ENCODE assay signal across 8 cellular contexts in genomic region chr6:85594197-85594930, GRCh38. TPM values are rescaled to one million over a fixed set of nuclear protein-coding genes. Genes with fewer than 3 reads are reported as not detected.
A peak's percentile ranks its signal among the peaks of the same experiment; 100 is the strongest.
DNase-seq lines count a peak whose midpoint lies in the region; ATAC-seq and TF ChIP-seq lines count a peak whose summit lies in the region.

No MANE protein-coding gene starts in this region.

- DNase-seq in DMS53 treated with DMSO at 0.1 percent for 48 hours (lab: John Stamatoyannopoulos, UW; ENCODE audit: unreplicated experiment) (peak; percentile 21), T-helper 9 cell (peak; percentile 38), naive B cell (no peak), tibial nerve (ENCODE audit: low spot score in 2 of 2) (no peak), AG08395 (ENCODE audit: low spot score) (no peak)

- H3K27ac Mint-ChIP-seq in IgD-negative memory B cell (peak overlapping the region; percentile 93 to 98 (median 97)), naive B cell (peak overlapping the region; percentile 90 to 100 (median 98))

- H3K27ac ChIP-seq in ectodermal cell (ENCODE audit: insufficient read depth, low read depth, low read length, poor library complexity, severe bottlenecking): peak overlapping the region; percentile 58
- peak overlapping the region; percentile 80 to 98 (median 92) for H3K27ac ChIP-seq in tibial nerve

- H3K4me3 ChIP-seq in ectodermal cell (ENCODE audit: insufficient read depth, low read depth, low read length) (peak overlapping the region; percentile 70), tibial nerve (peak overlapping the region; percentile 73 to 96 (median 78))

- H3K4me1 Mint-ChIP-seq in IgD-negative memory B cell: peaks cover 23 to 36% (median 28%) of the 10 kb centered on the region in 3 donors
- peaks cover 31 to 40% (median 40%) of the 10 kb centered on the region in 3 donors for H3K4me1 Mint-ChIP-seq in naive B cell

- no peak for TF ChIP-seq POLR2A in tibial nerve (IDR thresholded peaks at IDR 0.05)

- H3K27me3 ChIP-seq in ectodermal cell (ENCODE audit: control insufficient read depth, insufficient read depth, low read length, poor library complexity, severe bottlenecking) (peaks cover 34% of the 10 kb centered on the region), tibial nerve (no peaks in the 10 kb centered on the region)

- H3K9me3 ChIP-seq in ectodermal cell (ENCODE audit: control insufficient read depth, low read length): no peaks in the 10 kb centered on the region
- no peaks in the 10 kb centered on the region for H3K9me3 ChIP-seq in tibial nerve

- no peak for TF ChIP-seq EP300 in tibial nerve (IDR thresholded peaks at IDR 0.05)

- H3K9me3 Mint-ChIP-seq in IgD-negative memory B cell (no peaks in the 10 kb centered on the region), naive B cell (no peaks in the 10 kb centered on the region)

- no peak for TF ChIP-seq CTCF in tibial nerve (IDR thresholded peaks at IDR 0.05)

- H3K4me1 ChIP-seq in ectodermal cell (ENCODE audit: control insufficient read depth, insufficient read depth, low read length) (no peaks in the 10 kb centered on the region), tibial nerve (peaks cover 5 to 25% (median 13%) of the 10 kb centered on the region in 4 donors)

- H3K27me3 Mint-ChIP-seq in IgD-negative memory B cell: no peaks in the 10 kb centered on the region
- H3K27me3 Mint-ChIP-seq in naive B cell: no peaks in the 10 kb centered on the region

- WGBS in ectodermal cell, 2 experiments: 3 to 4% methylated on average over 32 to 33 of the region's 35 CpGs
- 0 to 1% methylated on average over 33 to 35 of the region's 35 CpGs for WGBS in tibial nerve, 2 donors

- H3K36me3 Mint-ChIP-seq in IgD-negative memory B cell (peaks cover 8% of the 10 kb centered on the region), naive B cell (peaks cover 0 to 6% of the 10 kb centered on the region in 2 donors)

- H3K4me3 Mint-ChIP-seq in IgD-negative memory B cell (peak overlapping the region; percentile 94 to 98 (median 98)), naive B cell (peak overlapping the region; percentile 92 to 99 (median 98))

- ATAC-seq in GM21528 (IDR thresholded peaks at IDR 0.05; ENCODE audit: low FRiP score, unreplicated experiment): peak; percentile 18
- ATAC-seq in naive B cell (ENCODE audit: low read depth in 2 of 2): peak; percentile 9 to 13

- no peaks in the 10 kb centered on the region for H3K36me3 ChIP-seq in ectodermal cell (ENCODE audit: control insufficient read depth, insufficient read depth, low read length)
- H3K36me3 ChIP-seq in tibial nerve: no peaks in the 10 kb centered on the region

RNA-seq across cellular contexts. Expression of gene SNX14, which starts 0.7 kb away (rescaled TPM):
- polyA plus RNA-seq in IgD-negative memory B cell (32.8 TPM), naive B cell (ENCODE audit: low read depth in 6 of 6) (10 to 100 TPM; 39.1 to 50.8 (median 45.7) TPM)
- polyA plus RNA-seq in ectodermal cell (2013, experiment 1 of 4): 38.1 TPM
- polyA plus RNA-seq in ectodermal cell (2013, experiment 2 of 4): 47.6 TPM
- polyA plus RNA-seq in ectodermal cell (2013, experiment 3 of 4): 40.0 TPM
- polyA plus RNA-seq in ectodermal cell (2013, experiment 4 of 4): 41.1 TPM
- 10 to 100 TPM; 50.8 to 97.3 (median 76.9) TPM for total RNA-seq in tibial nerve

RNA-seq across cellular contexts. Expression of gene SYNCRIP, which starts 48.3 kb away (rescaled TPM):
- polyA plus RNA-seq in IgD-negative memory B cell: 69.4 TPM
- 178 TPM for polyA plus RNA-seq in ectodermal cell (2013, experiment 1 of 4)
- 188 TPM for polyA plus RNA-seq in ectodermal cell (2013, experiment 2 of 4)
- polyA plus RNA-seq in ectodermal cell (2013, experiment 3 of 4): 100 TPM
- 121 TPM for polyA plus RNA-seq in ectodermal cell (2013, experiment 4 of 4)
- polyA plus RNA-seq in naive B cell (ENCODE audit: low read depth in 6 of 6): 10 to 100 TPM; 12.0 to 64.0 (median 54.9) TPM
- total RNA-seq in tibial nerve: 10 to 100 TPM; 51.5 to 64.7 (median 53.2) TPM

Comparison
In these comparisons a context has a peak if more than half of its experiments do, and no peak if none do; other contexts are left out.
1. DNase-seq: peak in DMS53 treated with DMSO at 0.1 percent for 48 hours (single experiment) and T-helper 9 cell (single experiment); none in naive B cell (single experiment), tibial nerve (0 of 2) and AG08395 (single experiment).